23 cellular contexts compared by ENCODE assay signal in genomic region chr12:122043476-122043875, GRCh38. TPM values are rescaled to one million over a fixed set of nuclear protein-coding genes. Genes with fewer than 3 reads are reported as not detected.
A peak's percentile ranks its signal among the peaks of the same experiment; 100 is the strongest.
DNase-seq lines count a peak whose midpoint lies in the region; ATAC-seq and TF ChIP-seq lines count a peak whose summit lies in the region.
"Had no signal": no experiment of that assay in that cellular context is flagged by ENCODE, and none has a peak within 500 bp of the region (broad histone marks: within the 10 kb centered on the region; RNA-seq: fewer than 3 reads in every experiment).

No MANE protein-coding gene starts in this region.

- TF ChIP-seq POLR2A in thyroid gland (IDR thresholded peaks at IDR 0.05) = no peak

- WGBS in thyroid gland, 2 donors = 73 to 81% methylated on average over 11 to 15 of the region's 15 CpGs

- H3K4me3 ChIP-seq in osteoblast (ENCODE audit: insufficient read depth, low read length) = no peak overlapping the region
- H3K4me3 ChIP-seq in thyroid gland (replicated peaks in 1 of 3) = no peak overlapping the region
- H3K4me3 ChIP-seq: BLaER1 had no signal

- H3K4me1 ChIP-seq in osteoblast (ENCODE audit: insufficient read depth, low read length) (no peaks in the 10 kb centered on the region), thyroid gland (peaks cover 4 to 7% of the 10 kb centered on the region in 2 donors)
- H3K4me1 ChIP-seq: BE2C had no signal

- no peak overlapping the region for H2AFZ ChIP-seq in osteoblast (ENCODE audit: low read length)

- H3K36me3 ChIP-seq in osteoblast (ENCODE audit: insufficient read depth, low read length) (peaks cover 18% of the 10 kb centered on the region), thyroid gland (peaks cover 0 to 9% of the 10 kb centered on the region in 2 donors)

- no peak overlapping the region for H3K27ac ChIP-seq in osteoblast (ENCODE audit: low read depth, low read length)
- peak overlapping the region in 2 of 3 donors; percentile 38 to 65 for H3K27ac ChIP-seq in thyroid gland
- H3K27ac ChIP-seq: BLaER1 had no signal

- H3K27me3 Mint-ChIP-seq in natural killer cell treated with Interleukin-12 subunit alpha and Interleukin-12 subunit beta and Interleukin-15 and Interleukin-18, amount 100 ng/mL, for 72 hours = no peaks in the 10 kb centered on the region
- no peaks in the 10 kb centered on the region for H3K27me3 Mint-ChIP-seq in natural killer cell (ENCODE audit: low read depth in 2 of 2)
- H3K27me3 Mint-ChIP-seq: CD4-positive, alpha-beta memory T cell; CD4-positive, CD25-positive, alpha-beta regulatory T cell; CD8-positive, alpha-beta memory T cell had no signal

- TF ChIP-seq CTCF in natural killer cell (IDR thresholded peaks at IDR 0.05) (no peak), osteoblast (IDR thresholded peaks at IDR 0.05; ENCODE audit: extremely low read depth, low read depth, low read length) (no peak), thyroid gland (IDR thresholded peaks at IDR 0.05) (no peak)

- H3K36me3 Mint-ChIP-seq in natural killer cell treated with Interleukin-12 subunit alpha and Interleukin-12 subunit beta and Interleukin-15 and Interleukin-18, amount 100 ng/mL, for 72 hours = no peaks in the 10 kb centered on the region
- no peaks in the 10 kb centered on the region for H3K36me3 Mint-ChIP-seq in natural killer cell

- peak; percentile 40 for DNase-seq in natural killer cell treated with Interleukin-12 subunit alpha and Interleukin-12 subunit beta and Interleukin-15 and Interleukin-18, amount 100 ng/mL, for 72 hours (ENCODE audit: low spot score)
- no peak for DNase-seq in natural killer cell
- peak; percentile 26 for DNase-seq in osteoblast (ENCODE audit: insufficient read length, low spot score, missing footprints)
- peak; percentile 56 to 69 for DNase-seq in thyroid gland
- no peak for DNase-seq in hepatic stellate cell (ENCODE audit: low spot score)
- DNase-seq: 8988T; ACHN; BE2C; C1 segment of cervical spinal cord; CD4-positive, alpha-beta memory T cell; CD4-positive, CD25-positive, alpha-beta regulatory T cell; CD8-positive, alpha-beta memory T cell; COR-L47; DMS 273 treated with DMSO at 0.1 percent for 48 hours; DMS153; DMS53; DMS79; DND-41; EL; GDM1 had no signal

- no peak overlapping the region for H3K27ac Mint-ChIP-seq in natural killer cell treated with Interleukin-12 subunit alpha and Interleukin-12 subunit beta and Interleukin-15 and Interleukin-18, amount 100 ng/mL, for 72 hours
- no peak overlapping the region for H3K27ac Mint-ChIP-seq in natural killer cell
- H3K27ac Mint-ChIP-seq: CD4-positive, CD25-positive, alpha-beta regulatory T cell; CD8-positive, alpha-beta memory T cell had no signal

- H3K9me3 Mint-ChIP-seq in natural killer cell treated with Interleukin-12 subunit alpha and Interleukin-12 subunit beta and Interleukin-15 and Interleukin-18, amount 100 ng/mL, for 72 hours = no peaks in the 10 kb centered on the region
- H3K9me3 Mint-ChIP-seq in natural killer cell = no peaks in the 10 kb centered on the region
- H3K9me3 Mint-ChIP-seq: CD14-positive monocyte; CD4-positive, CD25-positive, alpha-beta regulatory T cell; CD8-positive, alpha-beta memory T cell had no signal

- H3K27me3 ChIP-seq in osteoblast (ENCODE audit: insufficient read depth, low read length) (no peaks in the 10 kb centered on the region), thyroid gland (no peaks in the 10 kb centered on the region)
- H3K27me3 ChIP-seq: BE2C, BLaER1 had no signal

- no peaks in the 10 kb centered on the region for H4K20me1 ChIP-seq in osteoblast (ENCODE audit: insufficient read depth, low read length)

- no peak for ATAC-seq in natural killer cell treated with Interleukin-12 subunit alpha and Interleukin-12 subunit beta and Interleukin-15 and Interleukin-18, amount 100 ng/mL, for 72 hours
- ATAC-seq in natural killer cell = no peak
- no peak for ATAC-seq in HG03039 (IDR thresholded peaks at IDR 0.05; ENCODE audit: unreplicated experiment)

- H3K9me3 ChIP-seq in osteoblast (ENCODE audit: low read depth, low read length) = no peaks in the 10 kb centered on the region
- no peaks in the 10 kb centered on the region for H3K9me3 ChIP-seq in thyroid gland
- H3K9me3 ChIP-seq: BE2C, BLaER1 had no signal

- H3K4me2 ChIP-seq in osteoblast (ENCODE audit: insufficient read depth, low read length) = no peak overlapping the region
- H3K4me2 ChIP-seq: BLaER1 had no signal

- intact Hi-C loops in natural killer cell (cut with micrococcal nuclease) (no loop called here), thyroid gland (cut with DNase I) (no loop called here)

- H3K4me1 Mint-ChIP-seq in natural killer cell treated with Interleukin-12 subunit alpha and Interleukin-12 subunit beta and Interleukin-15 and Interleukin-18, amount 100 ng/mL, for 72 hours (ENCODE audit: low read depth in 2 of 2) = no peaks in the 10 kb centered on the region
- H3K4me1 Mint-ChIP-seq in natural killer cell = no peaks in the 10 kb centered on the region
- H3K4me1 Mint-ChIP-seq: CD14-positive monocyte; CD4-positive, alpha-beta memory T cell; CD4-positive, CD25-positive, alpha-beta regulatory T cell; CD8-positive, alpha-beta memory T cell had no signal

- H3K79me2 ChIP-seq in osteoblast (ENCODE audit: insufficient read depth, low read length) = no peaks in the 10 kb centered on the region

- H3K4me3 Mint-ChIP-seq in natural killer cell treated with Interleukin-12 subunit alpha and Interleukin-12 subunit beta and Interleukin-15 and Interleukin-18, amount 100 ng/mL, for 72 hours = no peak overlapping the region
- no peak overlapping the region for H3K4me3 Mint-ChIP-seq in natural killer cell
- H3K4me3 Mint-ChIP-seq: CD14-positive monocyte; CD4-positive, CD25-positive, alpha-beta regulatory T cell; CD8-positive, alpha-beta memory T cell had no signal

RNA-seq across cellular contexts. Expression of gene BCL7A, which starts 21.8 kb away (rescaled TPM):
- total RNA-seq in natural killer cell treated with Interleukin-12 subunit alpha and Interleukin-12 subunit beta and Interleukin-15 and Interleukin-18, amount 100 ng/mL, for 72 hours = under 1 TPM; 0.33 to 0.69 TPM
- total RNA-seq in natural killer cell = 1 to 10 TPM in 1 of 3 donors, under 1 TPM in 2; 0.85 to 1.1 (median 0.96) TPM
- 4.4 and 4.7 TPM in 2 replicates for total RNA-seq in osteoblast
- 10 to 100 TPM; 18.3 to 27.2 (median 22.7) TPM for total RNA-seq in thyroid gland

RNA-seq across cellular contexts. Expression of gene MLXIP, which starts 35.1 kb away (rescaled TPM):
- total RNA-seq in natural killer cell treated with Interleukin-12 subunit alpha and Interleukin-12 subunit beta and Interleukin-15 and Interleukin-18, amount 100 ng/mL, for 72 hours = 10 to 100 TPM; 28.4 to 48.6 TPM
- total RNA-seq in natural killer cell = 10 to 100 TPM; 83.8 to 92.4 (median 86.1) TPM
- total RNA-seq in osteoblast = 12.7 and 14.1 TPM in 2 replicates
- total RNA-seq in thyroid gland = 10 to 100 TPM; 34.0 to 70.1 (median 46.2) TPM

Comparison
In these comparisons a context has a peak if more than half of its experiments do, and no peak if none do; other contexts are left out.
1. DNase-seq: peak in natural killer cell treated with Interleukin-12 subunit alpha and Interleukin-12 subunit beta and Interleukin-15 and Interleukin-18, amount 100 ng/mL, for 72 hours (single experiment), osteoblast (single experiment) and thyroid gland (2 of 2); none in natural killer cell (single experiment) and hepatic stellate cell (single experiment).